ENCODE assay signal across 8 cellular contexts in the genomic region with DNA sequence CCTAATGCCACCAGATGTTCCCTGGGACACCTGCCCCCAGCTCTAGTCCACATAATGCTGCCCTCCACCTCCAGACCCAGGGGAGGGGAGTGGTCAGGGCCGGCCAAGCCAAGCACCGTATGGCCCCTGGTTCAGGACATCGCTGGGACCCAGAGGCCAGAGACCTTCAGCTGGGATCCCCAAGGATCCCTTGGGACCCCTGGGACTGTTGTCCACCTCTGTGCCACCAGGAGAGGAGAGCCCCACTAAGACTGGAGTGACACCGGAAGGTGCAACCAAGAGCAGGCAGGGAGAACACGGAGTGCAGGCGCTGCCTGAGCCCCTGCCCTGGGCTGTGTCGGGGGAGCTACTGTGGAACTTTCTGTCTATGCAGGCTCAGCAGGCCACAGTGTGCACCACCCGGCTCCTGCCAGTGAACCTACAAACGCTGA. TPM values are rescaled to one million over a fixed set of nuclear protein-coding genes. Genes with fewer than 3 reads are reported as not detected.
DNase-seq lines count a peak whose midpoint lies in the region; ATAC-seq and TF ChIP-seq lines count a peak whose summit lies in the region.

No MANE protein-coding gene starts in this region.

- peaks cover under 1% of the 10 kb centered on the region for H3K4me1 Mint-ChIP-seq in activated CD4-positive, alpha-beta memory T cell treated with anti-CD3 and anti-CD28 coated beads, Interleukin-2, amount 10 ng/mL, durations not matched to agents 7 days and 5 days

- no peaks in the 10 kb centered on the region for H3K9me3 Mint-ChIP-seq in activated CD4-positive, alpha-beta memory T cell treated with anti-CD3 and anti-CD28 coated beads, Interleukin-2, amount 10 ng/mL, durations not matched to agents 7 days and 5 days

- DNase-seq in GM12865 (ENCODE audit: low read depth) (peak; percentile 60), NCI-H2227 (lab: John Stamatoyannopoulos, UW; ENCODE audit: unreplicated experiment) (no peak)
- DNase-seq in central memory CD4-positive, alpha-beta T cell = no peak
- DNase-seq in activated CD8-positive, alpha-beta memory T cell treated with anti-CD3 and anti-CD28 coated beads, Interleukin-2, amount 50 U/mL, for 4 hours = no peak
- DNase-seq in activated CD4-positive, alpha-beta memory T cell treated with anti-CD3 and anti-CD28 coated beads, Interleukin-2, amount 10 ng/mL, durations not matched to agents 7 days and 5 days = no peak

- peaks cover 28% of the 10 kb centered on the region for H3K27me3 Mint-ChIP-seq in activated CD4-positive, alpha-beta memory T cell treated with anti-CD3 and anti-CD28 coated beads, Interleukin-2, amount 10 ng/mL, durations not matched to agents 7 days and 5 days

- H3K27me3 ChIP-seq in iPS-20b (ENCODE audit: insufficient read depth, low read length) = no peaks in the 10 kb centered on the region

- no peak overlapping the region for H3K27ac Mint-ChIP-seq in activated CD4-positive, alpha-beta memory T cell treated with anti-CD3 and anti-CD28 coated beads, Interleukin-2, amount 10 ng/mL, durations not matched to agents 7 days and 5 days

- H3K4me1 ChIP-seq in iPS-20b (ENCODE audit: insufficient read depth, low read length) = peaks cover 15% of the 10 kb centered on the region; the same call in 1 of the 2 replicates

- H3K36me3 ChIP-seq in iPS-20b (ENCODE audit: insufficient read depth, low read depth, low read length) = no peaks in the 10 kb centered on the region

- H3K4me3 Mint-ChIP-seq in activated CD4-positive, alpha-beta memory T cell treated with anti-CD3 and anti-CD28 coated beads, Interleukin-2, amount 10 ng/mL, durations not matched to agents 7 days and 5 days = no peak overlapping the region

- ATAC-seq in GM21447 (IDR thresholded peaks at IDR 0.05; ENCODE audit: unreplicated experiment) = peak; percentile 23
- ATAC-seq in HG03460 (IDR thresholded peaks at IDR 0.05; ENCODE audit: unreplicated experiment) = peak; percentile 19

- CTCF ChIA-PET in activated CD4-positive, alpha-beta memory T cell treated with anti-CD3 and anti-CD28 coated beads, Interleukin-2, amount 10 ng/mL, durations not matched to agents 7 days and 5 days (lab: Charles Lee) = no interaction called here

- H3K27ac ChIP-seq in iPS-20b (ENCODE audit: low read length) = peak overlapping the region; percentile 49

- H3K4me3 ChIP-seq in GM12865 (ENCODE audit: low read depth, low read length) = peak overlapping the region; percentile 7
- H3K4me3 ChIP-seq in iPS-20b (ENCODE audit: low read length) = no peak overlapping the region

- no peak for TF ChIP-seq CTCF in GM12865 (IDR thresholded peaks at IDR 0.05; ENCODE audit: insufficient read depth, low read depth, low read length, missing control alignments)

- no peaks in the 10 kb centered on the region for H3K36me3 Mint-ChIP-seq in activated CD4-positive, alpha-beta memory T cell treated with anti-CD3 and anti-CD28 coated beads, Interleukin-2, amount 10 ng/mL, durations not matched to agents 7 days and 5 days (ENCODE audit: low read depth)

- peak overlapping the region; percentile 32; the same call in 1 of the 2 replicates for H3K9ac ChIP-seq in iPS-20b (ENCODE audit: low read depth, low read length)

- no peaks in the 10 kb centered on the region for H3K9me3 ChIP-seq in iPS-20b (ENCODE audit: insufficient read depth, low read depth, low read length)

- POLR2A ChIA-PET in activated CD4-positive, alpha-beta memory T cell treated with anti-CD3 and anti-CD28 coated beads, Interleukin-2, amount 10 ng/mL, durations not matched to agents 7 days and 5 days (lab: Charles Lee) = no interaction called here

RNA-seq across cellular contexts. Expression of gene CTCFL, which starts 43.6 kb away (rescaled TPM):
- total RNA-seq in activated CD4-positive, alpha-beta memory T cell treated with anti-CD3 and anti-CD28 coated beads, Interleukin-2, amount 10 ng/mL, durations not matched to agents 7 days and 5 days = not detected
